Comparison of ENCODE assay signal across 14 cellular contexts in the genomic region with DNA sequence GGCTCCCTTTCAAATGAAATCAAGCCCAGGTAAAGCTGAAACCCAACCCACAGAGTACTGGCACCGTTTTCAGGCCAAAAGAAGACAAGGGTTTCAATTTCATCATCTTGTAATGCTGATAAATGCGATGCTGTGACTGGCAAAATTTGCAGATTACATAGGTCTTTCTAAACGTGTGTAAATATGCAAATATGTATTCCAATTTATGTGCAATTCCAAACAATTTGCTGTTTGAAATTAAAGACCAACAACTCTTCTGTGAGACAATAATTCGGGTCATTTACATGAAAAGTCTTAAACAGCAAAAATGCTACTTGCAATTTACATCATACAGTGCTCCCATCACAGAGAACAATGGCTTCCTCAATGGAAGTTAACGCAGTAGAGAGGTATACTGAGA. TPM values are rescaled to one million over a fixed set of nuclear protein-coding genes. Genes with fewer than 3 reads are reported as not detected.
DNase-seq lines count a peak whose midpoint lies in the region; ATAC-seq, FAIRE-seq and TF ChIP-seq lines count a peak whose summit lies in the region.
"Had no signal": no experiment of that assay in that cellular context is flagged by ENCODE, and none has a peak within 500 bp of the region (broad histone marks: within the 10 kb centered on the region; RNA-seq: fewer than 3 reads in every experiment).

No MANE protein-coding gene starts in this region.

- H3K27me3 Mint-ChIP-seq in neural crest cell (ENCODE audit: low read depth), result no peaks in the 10 kb centered on the region
- H3K27me3 Mint-ChIP-seq in stimulated activated naive B cell treated with anti-CD40 and anti-IgM and Interleukin-4, amounts not matched to agents 10 μg/mL and 1 μg/mL and 100 μg/mL, for 72 hours, result peaks cover 8 to 14% of the 10 kb centered on the region in 2 donors
- H3K27me3 Mint-ChIP-seq in activated CD8-positive, alpha-beta T cell treated with anti-CD3 and anti-CD28 coated beads for 36 hours, result peaks cover 61% of the 10 kb centered on the region

- no peaks in the 10 kb centered on the region for H3K27me3 ChIP-seq in HUES48 (ENCODE audit: control insufficient read depth, insufficient read depth, low read length)

- TF ChIP-seq POLR2A in A549 (IDR thresholded peaks at IDR 0.05; ENCODE audit: low read length), result no peak

- peaks cover 79% of the 10 kb centered on the region for H3K4me1 Mint-ChIP-seq in neural crest cell
- peaks cover 27 to 29% of the 10 kb centered on the region in 2 donors for H3K4me1 Mint-ChIP-seq in stimulated activated naive B cell treated with anti-CD40 and anti-IgM and Interleukin-4, amounts not matched to agents 10 μg/mL and 1 μg/mL and 100 μg/mL, for 72 hours
- H3K4me1 Mint-ChIP-seq in activated CD8-positive, alpha-beta T cell treated with anti-CD3 and anti-CD28 coated beads for 36 hours (ENCODE audit: low read depth), result peaks cover 8% of the 10 kb centered on the region

- no peak overlapping the region for H3K4me3 ChIP-seq in A549
- peak overlapping the region; percentile 78 for H3K4me3 ChIP-seq in HUES48 (ENCODE audit: low read depth, low read length)

- H3K9me3 ChIP-seq in A549 (no peaks in the 10 kb centered on the region), HUES48 (ENCODE audit: control insufficient read depth, insufficient read depth, low read length) (no peaks in the 10 kb centered on the region)
- H3K9me3 ChIP-seq: SK-N-SH had no signal

- POLR2A ChIA-PET in A549 (lab: Yijun Ruan, JAX), result no interaction called here
- POLR2A ChIA-PET in activated CD8-positive, alpha-beta T cell treated with anti-CD3 and anti-CD28 coated beads for 36 hours (lab: Charles Lee), result interaction anchor here (0.7 kb wide), 1 partner anchor 1432 kb away, joined by 3 read pairs; no protein-coding TSS in a partner anchor

- CTCF ChIA-PET in A549 (lab: Yijun Ruan, JAX), result no interaction called here
- CTCF ChIA-PET in activated CD8-positive, alpha-beta T cell treated with anti-CD3 and anti-CD28 coated beads for 36 hours (lab: Charles Lee), result no interaction called here

- no peak for DNase-seq in A549 (ENCODE audit: low read depth in 1 of 2, low spot score in 1 of 2)
- DNase-seq in caudate nucleus (lab: John Stamatoyannopoulos, UW), result no peak
- DNase-seq in neural crest cell (ENCODE audit: low read depth, low spot score), result no peak
- no peak for DNase-seq in stimulated activated naive B cell treated with anti-CD40 and anti-IgM and Interleukin-4, amounts not matched to agents 10 μg/mL and 1 μg/mL and 100 μg/mL, for 72 hours
- DNase-seq in cortex of kidney (lab: John Stamatoyannopoulos, UW), result no peak
- no peak for DNase-seq in iPS-NIHi7 (ENCODE audit: extremely low spot score)
- no peak for DNase-seq in activated CD8-positive, alpha-beta T cell treated with anti-CD3 and anti-CD28 coated beads for 36 hours
- DNase-seq: activated CD4-positive, alpha-beta T cell treated with anti-CD3 and anti-CD28 coated beads, Interleukin-2, amount 10 ng/mL, durations not matched to agents 7 days and 5 days; activated naive CD4-positive, alpha-beta T cell treated with Interleukin-2 at 50 U/mL for 16 hours; GOT3; SK-N-SH; stimulated activated naive CD8-positive, alpha-beta T cell treated with anti-CD3 and anti-CD28 coated beads, Interleukin-15, Interleukin-2, amounts not matched to agents 100 U/mL and 50 U/mL, for 24 hours had no signal

- no peak for TF ChIP-seq EP300 in A549 (IDR thresholded peaks at IDR 0.05)

- no peak for ATAC-seq in A549
- no peak for ATAC-seq in stimulated activated naive B cell treated with anti-CD40 and anti-IgM and Interleukin-4, amounts not matched to agents 10 μg/mL and 1 μg/mL and 100 μg/mL, for 72 hours (replicated peaks)
- no peak for ATAC-seq in activated CD8-positive, alpha-beta T cell treated with anti-CD3 and anti-CD28 coated beads for 36 hours
- ATAC-seq: stimulated activated naive CD8-positive, alpha-beta T cell treated with anti-CD3 and anti-CD28 coated beads, Interleukin-15, Interleukin-2, amounts not matched to agents 100 U/mL and 50 U/mL, for 24 hours had no signal

- peaks cover 5% of the 10 kb centered on the region for H3K9me3 Mint-ChIP-seq in neural crest cell
- H3K9me3 Mint-ChIP-seq in stimulated activated naive B cell treated with anti-CD40 and anti-IgM and Interleukin-4, amounts not matched to agents 10 μg/mL and 1 μg/mL and 100 μg/mL, for 72 hours, result no peaks in the 10 kb centered on the region
- H3K9me3 Mint-ChIP-seq in activated CD8-positive, alpha-beta T cell treated with anti-CD3 and anti-CD28 coated beads for 36 hours, result no peaks in the 10 kb centered on the region
- H3K9me3 Mint-ChIP-seq: activated CD4-positive, alpha-beta T cell treated with anti-CD3 and anti-CD28 coated beads, Interleukin-2, amount 10 ng/mL, durations not matched to agents 7 days and 5 days; dendritic cell treated with granulocyte-macrophage colony-stimulating factor and Interleukin-4, amounts not matched to agents 40 ng/mL and 50 ng/mL, for 4 days had no signal

- H3K9ac ChIP-seq in HUES48 (ENCODE audit: low read depth, low read length), result peak overlapping the region; percentile 97

- peaks cover 60% of the 10 kb centered on the region for H3K4me1 ChIP-seq in A549
- peaks cover 66% of the 10 kb centered on the region for H3K4me1 ChIP-seq in HUES48 (ENCODE audit: control insufficient read depth, insufficient read depth, low read length)

- no peak for FAIRE-seq in A549 (lab: Jason Lieb, UNC)

- no peak for TF ChIP-seq CTCF in A549 (IDR thresholded peaks at IDR 0.05)
- TF ChIP-seq CTCF in neural crest cell (conservative IDR thresholded peaks at IDR 0.05), result no peak
- no peak for TF ChIP-seq CTCF in activated CD8-positive, alpha-beta T cell treated with anti-CD3 and anti-CD28 coated beads for 36 hours (IDR thresholded peaks at IDR 0.05)

- H3K36me3 Mint-ChIP-seq in neural crest cell (ENCODE audit: low read depth), result peaks cover 13% of the 10 kb centered on the region
- peaks cover 14 to 26% of the 10 kb centered on the region in 2 donors for H3K36me3 Mint-ChIP-seq in stimulated activated naive B cell treated with anti-CD40 and anti-IgM and Interleukin-4, amounts not matched to agents 10 μg/mL and 1 μg/mL and 100 μg/mL, for 72 hours
- no peaks in the 10 kb centered on the region for H3K36me3 Mint-ChIP-seq in activated CD8-positive, alpha-beta T cell treated with anti-CD3 and anti-CD28 coated beads for 36 hours (ENCODE audit: low read depth)

- peak overlapping the region; percentile 78 for H3K27ac Mint-ChIP-seq in neural crest cell (ENCODE audit: unreplicated experiment)
- no peak overlapping the region for H3K27ac Mint-ChIP-seq in stimulated activated naive B cell treated with anti-CD40 and anti-IgM and Interleukin-4, amounts not matched to agents 10 μg/mL and 1 μg/mL and 100 μg/mL, for 72 hours
- H3K27ac Mint-ChIP-seq in activated CD8-positive, alpha-beta T cell treated with anti-CD3 and anti-CD28 coated beads for 36 hours, result no peak overlapping the region

- H3K4me3 Mint-ChIP-seq in neural crest cell, result peak overlapping the region; percentile 91
- H3K4me3 Mint-ChIP-seq in stimulated activated naive B cell treated with anti-CD40 and anti-IgM and Interleukin-4, amounts not matched to agents 10 μg/mL and 1 μg/mL and 100 μg/mL, for 72 hours, result peak overlapping the region in 1 of 2 donors; percentile 13
- no peak overlapping the region for H3K4me3 Mint-ChIP-seq in activated CD8-positive, alpha-beta T cell treated with anti-CD3 and anti-CD28 coated beads for 36 hours
- H3K4me3 Mint-ChIP-seq: dendritic cell treated with granulocyte-macrophage colony-stimulating factor and Interleukin-4, amounts not matched to agents 40 ng/mL and 50 ng/mL, for 4 days had no signal

- peaks cover 23% of the 10 kb centered on the region for H3K36me3 ChIP-seq in HUES48 (ENCODE audit: control insufficient read depth, insufficient read depth, low read length)

- H3K27ac ChIP-seq in A549 (peak overlapping the region; percentile 99), HUES48 (ENCODE audit: low read depth, low read length) (peak overlapping the region; percentile 95), caudate nucleus (ENCODE audit: low read depth, low read length) (peak overlapping the region; percentile 99)

- intact Hi-C loops in activated CD8-positive, alpha-beta T cell treated with anti-CD3 and anti-CD28 coated beads for 36 hours (cut with micrococcal nuclease), result no loop called here

- H3K4me2 ChIP-seq in A549, result peak overlapping the region; percentile 84; the same call in 2 of the 3 replicates

- no peak for TF ChIP-seq RAD21 in A549 (conservative IDR thresholded peaks at IDR 0.05 in 1 of 2, IDR thresholded peaks at IDR 0.05 in 1 of 2)

- WGBS in A549 (ENCODE audit: missing lambda C conversion rate), result 73% methylated on average over 5 of the region's 5 CpGs

TF ChIP-seq in A549, 52 proteins besides CTCF, POLR2A, EP300 and RAD21 (continues in another document):
- TF ChIP-seq HOXB5 (CRISPR knock-in tag; IDR thresholded peaks at IDR 0.05) (no peak), HOXA7 (CRISPR knock-in tag; IDR thresholded peaks at IDR 0.05) (no peak), ZFP36 (IDR thresholded peaks at IDR 0.05; ENCODE audit: borderline replicate concordance, partially characterized antibody) (no peak), E2F6 (IDR thresholded peaks at IDR 0.05; ENCODE audit: borderline replicate concordance, low read depth) (no peak), MYC (IDR thresholded peaks at IDR 0.05; ENCODE audit: borderline replicate concordance, low read length) (no peak), RCOR1 (IDR thresholded peaks at IDR 0.05; ENCODE audit: low read depth, low read length) (no peak), MAX (IDR thresholded peaks at IDR 0.05) (no peak), HDAC2 (IDR thresholded peaks at IDR 0.05) (no peak), KDM5A (IDR thresholded peaks at IDR 0.05) (no peak), RFX5 (IDR thresholded peaks at IDR 0.05) (no peak)

RNA-seq across cellular contexts. Expression of gene ZNF532, which starts 2.8 kb away (rescaled TPM):
- polyA plus RNA-seq in A549 (2011; rRNA removed) (64.6 and 76.5 TPM in 2 replicates), A549 (2017; fragmentation: RNase III; extraction: RNeasy Plus Mini Kit Qiagen cat#74134 plus additional on column Dnase treatment) (26.8 to 31.4 TPM (median 27.1 TPM) in 3 replicates)
- polyA plus RNA-seq in A549 (2012; cell fraction: cytosol; rRNA removed), result 26.3 and 28.2 TPM in 2 replicates
- 28.7 and 40.5 TPM in 2 replicates for polyA plus RNA-seq in A549 (2012; cell fraction: nucleus; rRNA removed)
- 141 and 157 TPM in 2 replicates for polyA minus RNA-seq in A549 (2011; rRNA and poly(A)+ RNA removed)
- total RNA-seq in neural crest cell, result 171 and 180 TPM in 2 replicates
- total RNA-seq in activated CD8-positive, alpha-beta T cell treated with anti-CD3 and anti-CD28 coated beads for 36 hours, result 1 to 10 TPM; 1.3 to 1.8 TPM

Comparison
In these comparisons a context has a peak if more than half of its experiments do, and no peak if none do; other contexts are left out.
1. RNA of gene ZNF532, which starts 2.8 kb away (total RNA-seq): 171 to 180 TPM in neural crest cell; 1.3 to 1.8 TPM in activated CD8-positive, alpha-beta T cell treated with anti-CD3 and anti-CD28 coated beads for 36 hours; every median in the first group is over 10 times any median in the second.
2. Peak in every context shown above with its lines, with median percentiles within 50 percentile points of each other: H3K27ac ChIP-seq.